ENCODE assay signal across 26 cellular contexts in the genomic region with DNA sequence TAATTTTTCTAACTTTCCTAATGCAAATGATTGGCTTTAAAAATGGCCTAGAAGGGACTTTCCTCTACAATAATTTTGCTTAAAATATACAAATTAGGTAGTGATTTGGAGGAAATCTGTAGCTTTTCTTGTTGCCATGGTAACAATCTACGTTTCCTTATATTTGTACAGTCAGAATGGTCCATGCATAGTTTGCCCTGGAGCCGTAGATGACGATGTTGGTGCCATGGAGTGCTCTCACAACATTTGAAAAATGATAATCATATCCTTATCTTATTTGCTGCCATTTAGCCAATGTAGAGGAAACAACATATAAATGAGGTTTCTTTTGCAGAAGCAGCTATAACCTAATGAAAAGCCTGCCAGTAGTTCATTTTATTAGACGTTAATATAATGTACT.
A peak's percentile ranks its signal among the peaks of the same experiment; 100 is the strongest.
DNase-seq lines count a peak whose midpoint lies in the region; ATAC-seq, FAIRE-seq and TF ChIP-seq lines count a peak whose summit lies in the region.
"Had no signal": no experiment of that assay in that cellular context is flagged by ENCODE, and none has a peak within 500 bp of the region (broad histone marks: within the 10 kb centered on the region; RNA-seq: fewer than 3 reads in every experiment).

No MANE protein-coding gene starts in this region.

- ATAC-seq in SK-N-SH treated with all-trans-retinoic acid at 6 μM for 48 hours: no peak
- ATAC-seq in K562: no peak
- peak; percentile 47 for ATAC-seq in memory B cell (ENCODE audit: low read depth)
- ATAC-seq in GM21528 (IDR thresholded peaks at IDR 0.05; ENCODE audit: low FRiP score, unreplicated experiment): no peak
- ATAC-seq in GM21447 (IDR thresholded peaks at IDR 0.05; ENCODE audit: unreplicated experiment): no peak
- ATAC-seq: Panc1 had no signal

- H4K20me1 ChIP-seq in SK-N-SH (ENCODE audit: insufficient read depth) (no peaks in the 10 kb centered on the region), K562 (replicated peaks; ENCODE audit: control insufficient read depth, insufficient read depth, low read length) (no peaks in the 10 kb centered on the region)

- FAIRE-seq in K562 (lab: Jason Lieb, UNC): no peak

- H3K9me3 Mint-ChIP-seq in memory B cell: peaks cover 1% of the 10 kb centered on the region
- H3K9me3 Mint-ChIP-seq: HFFc6 had no signal

- peak overlapping the region in 1 of 2 experiments; percentile 43; a peak in 1 of 4 replicates for H3K27ac ChIP-seq in SK-N-SH (ENCODE audit: low read depth in 2 of 2, low read length in 1 of 2)
- no peak overlapping the region for H3K27ac ChIP-seq in K562 (ENCODE audit: extremely low read depth, low read depth, low read length)
- no peak overlapping the region for H3K27ac ChIP-seq in spleen
- H3K27ac ChIP-seq: RWPE1 had no signal

- H3K4me2 ChIP-seq in SK-N-SH (no peak overlapping the region), K562 (ENCODE audit: insufficient read depth, low read length) (no peak overlapping the region)

- intact Hi-C loops in K562 (cut with micrococcal nuclease) (no loop called here), spleen (cut with DNase I; ENCODE audit: low total_unique reads) (no loop called here)

- H3K9ac ChIP-seq in SK-N-SH (no peak overlapping the region), K562 (ENCODE audit: insufficient read depth in 1 of 2, low read depth in 2 of 2, low read length in 2 of 2) (no peak overlapping the region)

- DNase-seq in SK-N-SH: peak; percentile 70
- DNase-seq in NCI-H1048 (lab: John Stamatoyannopoulos, UW): peak; percentile 43
- peak in 1 of 4 experiments; percentile 40 for DNase-seq in K562 (ENCODE audit: extremely low read depth in 1 of 4, low spot score in 3 of 4)
- DNase-seq in memory B cell (ENCODE audit: low spot score in 2 of 2): no peak
- no peak for DNase-seq in spleen
- DNase-seq: 8988T, ACHN, Calu3, DMS79 treated with DMSO at 0.1 percent for 48 hours, GOT3, HFFc6, KBM-7, NCI-H1105, NCI-H1436 treated with DMSO at 0.1 percent for 48 hours, NCI-H187 treated with DMSO at 0.1 percent for 48 hours, NCI-H2107, NCI-H446, NCI-H524 treated with DMSO at 0.1 percent for 48 hours, SHP77 treated with DMSO at 0.1 percent for 48 hours, T-helper 2 cell had no signal

- TF ChIP-seq EP300 in SK-N-SH (IDR thresholded peaks at IDR 0.05; ENCODE audit: borderline replicate concordance in 1 of 2, low read depth in 1 of 2, low read length in 1 of 2): 0 out of 4 replicates have a peak, but pooled peaks of 1 of the 2 experiments have one; percentile 21
- TF ChIP-seq EP300 in K562 (IDR thresholded peaks at IDR 0.05; ENCODE audit: low read length): no peak

- H3K9me3 ChIP-seq in SK-N-SH (no peaks in the 10 kb centered on the region), K562 (replicated peaks; ENCODE audit: control insufficient read depth, insufficient read depth, low read depth, low read length) (peaks cover 15% of the 10 kb centered on the region), spleen (no peaks in the 10 kb centered on the region)
- H3K9me3 ChIP-seq: HAP-1 had no signal

- H3K27ac Mint-ChIP-seq in memory B cell: no peak overlapping the region
- H3K27ac Mint-ChIP-seq: HFFc6 had no signal

- H2AFZ ChIP-seq in SK-N-SH (ENCODE audit: low read depth) (no peak overlapping the region), K562 (ENCODE audit: low read depth, low read length) (no peak overlapping the region)

- CTCF ChIA-PET in SK-N-SH (lab: Yijun Ruan, JAX) (interaction anchor here (1.4 to 2.2 kb wide), 2 partner anchors 12 to 379 kb away, joined by 7 read pairs; a partner anchor contains a TSS), K562 (lab: Yijun Ruan, JAX; ENCODE audit: low intra/inter-chr PET ratio) (no interaction called here)

- H3K27me3 Mint-ChIP-seq in memory B cell: peaks cover 2% of the 10 kb centered on the region

- no TSS peak for BruUV-seq in K562 (replicated peaks; lab: Mats Ljungman, UMichigan)

- TF ChIP-seq RAD21 in SK-N-SH (IDR thresholded peaks at IDR 0.05; ENCODE audit: low read length) (no peak), K562 (CRISPR knock-in tag; conservative IDR thresholded peaks at IDR 0.05 in 1 of 2, IDR thresholded peaks at IDR 0.05 in 1 of 2) (no peak)

- no peak overlapping the region for H3K4me3 Mint-ChIP-seq in memory B cell
- H3K4me3 Mint-ChIP-seq: HFFc6 had no signal

- no peaks in the 10 kb centered on the region for H3K79me2 ChIP-seq in SK-N-SH (ENCODE audit: insufficient read depth)
- H3K79me2 ChIP-seq in K562 (ENCODE audit: control insufficient read depth, insufficient read depth, low read length): peaks cover 5% of the 10 kb centered on the region; the same call in 2 of the 3 replicates

- H3K4me3 ChIP-seq in SK-N-SH (ENCODE audit: low read depth in 2 of 2, low read length in 1 of 2) (no peak overlapping the region), K562 (no peak overlapping the region), spleen (no peak overlapping the region)
- H3K4me3 ChIP-seq: HAP-1 had no signal

- no peaks in the 10 kb centered on the region for H3K9me2 ChIP-seq in SK-N-SH

- WGBS in SK-N-SH (ENCODE audit: low lambda C conversion rate): 5% methylated on average over 4 of the region's 4 CpGs
- WGBS in K562 (ENCODE audit: insufficient coverage, low coverage, missing lambda C conversion rate): 67% methylated on average over 4 of the region's 4 CpGs
- WGBS in spleen, 5 donors: 71 to 88% (median 74%) methylated on average over 4 of the region's 4 CpGs

- no peaks in the 10 kb centered on the region for H3K27me3 ChIP-seq in SK-N-SH (ENCODE audit: insufficient read depth)
- H3K27me3 ChIP-seq in K562 (ENCODE audit: control insufficient read depth in 2 of 2, insufficient read depth in 2 of 2, low read length in 2 of 2): no peaks in the 10 kb centered on the region
- peaks cover 0 to 4% (median 0%) of the 10 kb centered on the region in 7 donors for H3K27me3 ChIP-seq in spleen (replicated peaks in 1 of 7)

- no peaks in the 10 kb centered on the region for H3F3A ChIP-seq in SK-N-SH (replicated peaks; ENCODE audit: insufficient read depth)

- in situ Hi-C loops in K562 (cut with MboI): no loop called here

- H3K4me1 ChIP-seq in SK-N-SH (ENCODE audit: control insufficient read depth in 1 of 2, insufficient read depth in 2 of 2, low read depth in 1 of 2, low read length in 1 of 2) (peaks cover 0 to 2% of the 10 kb centered on the region in 2 experiments; a peak in 2 of 4 replicates), K562 (replicated peaks in 1 of 2; ENCODE audit: control insufficient read depth in 2 of 2, insufficient read depth in 2 of 2, low read length in 2 of 2) (peaks cover 8 to 29% of the 10 kb centered on the region in 2 experiments; a peak in 3 of 5 replicates), spleen (no peaks in the 10 kb centered on the region)
- H3K4me1 ChIP-seq: HAP-1 had no signal

- H3K36me3 ChIP-seq in SK-N-SH (replicated peaks in 1 of 2; ENCODE audit: control insufficient read depth in 1 of 2, insufficient read depth in 2 of 2, low read length in 1 of 2) (no peaks in the 10 kb centered on the region), K562 (ENCODE audit: control insufficient read depth, insufficient read depth, low read length) (peaks cover 6% of the 10 kb centered on the region; the same call in 2 of the 3 replicates), spleen (no peaks in the 10 kb centered on the region)
- H3K36me3 ChIP-seq: HAP-1 had no signal

- POLR2A ChIA-PET in SK-N-SH (lab: Yijun Ruan, JAX): no interaction called here
- POLR2A ChIA-PET in K562 (lab: Yijun Ruan, JAX): no interaction called here

- no peaks in the 10 kb centered on the region for H3K9me1 ChIP-seq in K562 (ENCODE audit: control insufficient read depth, insufficient read depth, low read length)

- no peaks in the 10 kb centered on the region for H3K4me1 Mint-ChIP-seq in memory B cell

- no peak for TF ChIP-seq CTCF in SK-N-SH (IDR thresholded peaks at IDR 0.05)
- TF ChIP-seq CTCF in K562 (IDR thresholded peaks at IDR 0.05 in 2 of 3, conservative IDR thresholded peaks at IDR 0.05 in 1 of 3; ENCODE audit: insufficient read depth in 2 of 3, low read depth in 1 of 3, low read length in 3 of 3): no peak
- TF ChIP-seq CTCF in spleen (IDR thresholded peaks at IDR 0.05 in 8 of 11, conservative IDR thresholded peaks at IDR 0.05 in 3 of 11): no peak

- TF ChIP-seq POLR2A in K562 (conservative IDR thresholded peaks at IDR 0.05) (no peak), spleen (IDR thresholded peaks at IDR 0.05) (no peak)

- H3K36me3 Mint-ChIP-seq in memory B cell: no peaks in the 10 kb centered on the region

TF ChIP-seq in SK-N-SH treated with all-trans-retinoic acid at 6 μM for 48 hours, 23 proteins besides CTCF, POLR2A, EP300 and RAD21 (continues in another document):
- TF ChIP-seq ZNF565 (CRISPR knock-in tag; conservative IDR thresholded peaks at IDR 0.05; ENCODE audit: low read depth) (no peak), TOX (CRISPR knock-in tag; IDR thresholded peaks at IDR 0.05; ENCODE audit: borderline replicate concordance) (no peak)
- TF ChIP-seq, protein P1, sequence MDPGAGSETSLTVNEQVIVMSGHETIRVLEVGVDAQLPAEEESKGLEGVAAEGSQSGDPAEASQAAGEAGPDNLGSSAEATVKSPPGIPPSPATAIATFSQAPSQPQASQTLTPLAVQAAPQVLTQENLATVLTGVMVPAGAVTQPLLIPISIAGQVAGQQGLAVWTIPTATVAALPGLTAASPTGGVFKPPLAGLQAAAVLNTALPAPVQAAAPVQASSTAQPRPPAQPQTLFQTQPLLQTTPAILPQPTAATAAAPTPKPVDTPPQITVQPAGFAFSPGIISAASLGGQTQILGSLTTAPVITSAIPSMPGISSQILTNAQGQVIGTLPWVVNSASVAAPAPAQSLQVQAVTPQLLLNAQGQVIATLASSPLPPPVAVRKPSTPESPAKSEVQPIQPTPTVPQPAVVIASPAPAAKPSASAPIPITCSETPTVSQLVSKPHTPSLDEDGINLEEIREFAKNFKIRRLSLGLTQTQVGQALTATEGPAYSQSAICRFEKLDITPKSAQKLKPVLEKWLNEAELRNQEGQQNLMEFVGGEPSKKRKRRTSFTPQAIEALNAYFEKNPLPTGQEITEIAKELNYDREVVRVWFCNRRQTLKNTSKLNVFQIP (CRISPR knock-in tag; IDR thresholded peaks at IDR 0.05; ENCODE audit: borderline replicate concordance, low read depth): no peak

TF ChIP-seq in K562, 482 proteins besides CTCF, POLR2A, EP300 and RAD21 (continues in another document):
- TF ChIP-seq WHSC1 (IDR thresholded peaks at IDR 0.05; ENCODE audit: low read length) (no peak), ZNF785 (CRISPR knock-in tag; IDR thresholded peaks at IDR 0.05) (no peak), MAFG (tag; conservative IDR thresholded peaks at IDR 0.05) (no peak)

Comparison
In these comparisons a context has a peak if more than half of its experiments do, and no peak if none do; other contexts are left out.
1. DNase-seq: peak in SK-N-SH (single experiment) and NCI-H1048 (single experiment); none in memory B cell (0 of 2) and spleen (single experiment).